Comparison of ENCODE assay signal across 9 cellular contexts in genomic region chr15:70142322-70143191, GRCh38. TPM values are rescaled to one million over a fixed set of nuclear protein-coding genes. Genes with fewer than 3 reads are reported as not detected.
DNase-seq lines count a peak whose midpoint lies in the region; ATAC-seq and TF ChIP-seq lines count a peak whose summit lies in the region.
"Had no signal": no experiment of that assay in that cellular context is flagged by ENCODE, and none has a peak within 500 bp of the region (broad histone marks: within the 10 kb centered on the region; RNA-seq: fewer than 3 reads in every experiment).

No MANE protein-coding gene starts in this region.

- no peaks in the 10 kb centered on the region for H4K20me1 ChIP-seq in fibroblast of lung (ENCODE audit: control insufficient read depth, extremely low read depth, insufficient read depth, low read length)

- peaks cover 5% of the 10 kb centered on the region for H3K4me1 ChIP-seq in fibroblast of lung (ENCODE audit: control insufficient read depth, extremely low read depth, insufficient read depth, low read length)
- peaks cover 15% of the 10 kb centered on the region for H3K4me1 ChIP-seq in skeletal muscle satellite cell (ENCODE audit: control insufficient read depth, insufficient read depth, low read length)

- H3K27me3 ChIP-seq in GM06990 (replicated peaks; ENCODE audit: control insufficient read depth, insufficient read depth, low read length) = no peaks in the 10 kb centered on the region
- H3K27me3 ChIP-seq in fibroblast of lung (ENCODE audit: control insufficient read depth, insufficient read depth, low read length) = peaks cover 7% of the 10 kb centered on the region
- peaks cover 24% of the 10 kb centered on the region for H3K27me3 ChIP-seq in skeletal muscle satellite cell (ENCODE audit: control insufficient read depth, insufficient read depth, low read length)

- H3K27ac ChIP-seq in fibroblast of lung (ENCODE audit: insufficient read depth, low read length) = no peak overlapping the region

- no peaks in the 10 kb centered on the region for H3K9me3 ChIP-seq in fibroblast of lung (ENCODE audit: control insufficient read depth, insufficient read depth, low read depth, low read length)
- no peaks in the 10 kb centered on the region for H3K9me3 ChIP-seq in skeletal muscle satellite cell (replicated peaks; ENCODE audit: low read length)

- TF ChIP-seq CTCF in GM06990 (IDR thresholded peaks at IDR 0.05; ENCODE audit: insufficient read depth, low read length, poor library complexity, severe bottlenecking) (no peak), fibroblast of lung (conservative IDR thresholded peaks at IDR 0.05 in 1 of 2, IDR thresholded peaks at IDR 0.05 in 1 of 2; ENCODE audit: low read depth in 1 of 2, low read length in 2 of 2) (no peak), GM13977 (IDR thresholded peaks at IDR 0.05; ENCODE audit: extremely low read depth, insufficient read depth, missing control alignments) (no peak)

- ATAC-seq in SK-N-SH treated with all-trans-retinoic acid at 6 μM for 48 hours = peak; percentile 65

- H3K36me3 ChIP-seq in GM06990 (ENCODE audit: control insufficient read depth, insufficient read depth, low read length) = no peaks in the 10 kb centered on the region
- no peaks in the 10 kb centered on the region for H3K36me3 ChIP-seq in fibroblast of lung (ENCODE audit: control insufficient read depth, insufficient read depth, low read length)
- H3K36me3 ChIP-seq in skeletal muscle satellite cell (ENCODE audit: insufficient read depth, low read length) = no peaks in the 10 kb centered on the region

- H3K79me2 ChIP-seq in fibroblast of lung (ENCODE audit: control insufficient read depth, insufficient read depth, low read length) = no peaks in the 10 kb centered on the region

- peak overlapping the region; percentile 25 for H2AFZ ChIP-seq in fibroblast of lung (ENCODE audit: low read length)

- DNase-seq in GM06990 (ENCODE audit: extremely low read depth, insufficient read length) (peak; percentile 31), fibroblast of lung (ENCODE audit: low read depth in 2 of 2) (peak; percentile 89), NCI-H526 (lab: John Stamatoyannopoulos, UW) (no peak), GM13977 (ENCODE audit: low spot score) (no peak), D341Med (ENCODE audit: low spot score) (no peak), NCI-H345 (lab: John Stamatoyannopoulos, UW) (no peak)
- DNase-seq: posterior cingulate gyrus had no signal

- in situ Hi-C loops in GM13977 (cut with MboI; ENCODE audit: low pct_unique_long_range_greater_than_20kb, low sequenced_read_pairs, unreplicated experiment) = no loop called here

- H3K4me2 ChIP-seq in fibroblast of lung (ENCODE audit: extremely low read depth, insufficient read depth, low read length) (peak overlapping the region; percentile 75), skeletal muscle satellite cell (ENCODE audit: low read length) (peak overlapping the region; percentile 35)

- H3K4me3 ChIP-seq in GM06990 (replicated peaks; ENCODE audit: low read depth, low read length) = no peak overlapping the region
- no peak overlapping the region for H3K4me3 ChIP-seq in fibroblast of lung (replicated peaks in 1 of 4; ENCODE audit: control extremely low read depth in 1 of 4, insufficient read depth in 1 of 4, low read depth in 3 of 4, low read length in 4 of 4)
- H3K4me3 ChIP-seq in skeletal muscle satellite cell (ENCODE audit: low read length) = peak overlapping the region; percentile 8

- H3K9ac ChIP-seq in fibroblast of lung (ENCODE audit: insufficient read depth, low read length) (no peak overlapping the region), skeletal muscle satellite cell (ENCODE audit: low read depth, low read length) (peak overlapping the region; percentile 33)

TF ChIP-seq in SK-N-SH treated with all-trans-retinoic acid at 6 μM for 48 hours, 23 proteins besides CTCF, POLR2A, EP300 and RAD21:
- TF ChIP-seq, protein P1, sequence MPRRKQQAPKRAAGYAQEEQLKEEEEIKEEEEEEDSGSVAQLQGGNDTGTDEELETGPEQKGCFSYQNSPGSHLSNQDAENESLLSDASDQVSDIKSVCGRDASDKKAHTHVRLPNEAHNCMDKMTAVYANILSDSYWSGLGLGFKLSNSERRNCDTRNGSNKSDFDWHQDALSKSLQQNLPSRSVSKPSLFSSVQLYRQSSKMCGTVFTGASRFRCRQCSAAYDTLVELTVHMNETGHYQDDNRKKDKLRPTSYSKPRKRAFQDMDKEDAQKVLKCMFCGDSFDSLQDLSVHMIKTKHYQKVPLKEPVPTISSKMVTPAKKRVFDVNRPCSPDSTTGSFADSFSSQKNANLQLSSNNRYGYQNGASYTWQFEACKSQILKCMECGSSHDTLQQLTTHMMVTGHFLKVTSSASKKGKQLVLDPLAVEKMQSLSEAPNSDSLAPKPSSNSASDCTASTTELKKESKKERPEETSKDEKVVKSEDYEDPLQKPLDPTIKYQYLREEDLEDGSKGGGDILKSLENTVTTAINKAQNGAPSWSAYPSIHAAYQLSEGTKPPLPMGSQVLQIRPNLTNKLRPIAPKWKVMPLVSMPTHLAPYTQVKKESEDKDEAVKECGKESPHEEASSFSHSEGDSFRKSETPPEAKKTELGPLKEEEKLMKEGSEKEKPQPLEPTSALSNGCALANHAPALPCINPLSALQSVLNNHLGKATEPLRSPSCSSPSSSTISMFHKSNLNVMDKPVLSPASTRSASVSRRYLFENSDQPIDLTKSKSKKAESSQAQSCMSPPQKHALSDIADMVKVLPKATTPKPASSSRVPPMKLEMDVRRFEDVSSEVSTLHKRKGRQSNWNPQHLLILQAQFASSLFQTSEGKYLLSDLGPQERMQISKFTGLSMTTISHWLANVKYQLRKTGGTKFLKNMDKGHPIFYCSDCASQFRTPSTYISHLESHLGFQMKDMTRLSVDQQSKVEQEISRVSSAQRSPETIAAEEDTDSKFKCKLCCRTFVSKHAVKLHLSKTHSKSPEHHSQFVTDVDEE (CRISPR knock-in tag; IDR thresholded peaks at IDR 0.05) = 0 out of 2 replicates have a peak, but pooled peaks have one; percentile 49
- TF ChIP-seq ZFP3 (CRISPR knock-in tag; IDR thresholded peaks at IDR 0.05) (peak; percentile 30; the same call in 1 of the 2 replicates), ISL1 (CRISPR knock-in tag; IDR thresholded peaks at IDR 0.05) (peak; percentile 87), ZFP30 (CRISPR knock-in tag; IDR thresholded peaks at IDR 0.05) (no peak), PATZ1 (CRISPR knock-in tag; IDR thresholded peaks at IDR 0.05; ENCODE audit: borderline replicate concordance) (no peak), PPARA (CRISPR knock-in tag; IDR thresholded peaks at IDR 0.05; ENCODE audit: borderline replicate concordance) (no peak), TCF4 (CRISPR knock-in tag; IDR thresholded peaks at IDR 0.05; ENCODE audit: borderline replicate concordance) (no peak), TOX (CRISPR knock-in tag; IDR thresholded peaks at IDR 0.05; ENCODE audit: borderline replicate concordance) (peak; percentile 59; the same call in 1 of the 2 replicates), CSDC2 (CRISPR knock-in tag; IDR thresholded peaks at IDR 0.05) (peak; percentile 27; the same call in 1 of the 2 replicates)

RNA-seq across cellular contexts. Expression of gene TLE3, which starts 44.8 kb away (rescaled TPM):
- 16.5 and 19.3 TPM in 2 replicates for total RNA-seq in fibroblast of lung
- polyA plus RNA-seq in fibroblast of lung = 14.6 and 19.9 TPM in 2 replicates
- polyA plus RNA-seq in fibroblast of lung (2012) = 18.7 and 19.1 TPM in 2 replicates
- 16.4 and 22.0 TPM in 2 replicates for polyA minus RNA-seq in fibroblast of lung (ENCODE audit: low replicate concordance)
- total RNA-seq in skeletal muscle satellite cell (2012; rRNA removed) = 22.8 and 29.9 TPM in 2 replicates

Comparison
In these comparisons a context has a peak if more than half of its experiments do, and no peak if none do; other contexts are left out.
1. DNase-seq: peak in GM06990 (single experiment) and fibroblast of lung (2 of 2); none in NCI-H526 (0 of 2), GM13977 (single experiment), D341Med (single experiment) and NCI-H345 (single experiment).